Comparison of ENCODE assay signal across 16 cellular contexts in the genomic region with DNA sequence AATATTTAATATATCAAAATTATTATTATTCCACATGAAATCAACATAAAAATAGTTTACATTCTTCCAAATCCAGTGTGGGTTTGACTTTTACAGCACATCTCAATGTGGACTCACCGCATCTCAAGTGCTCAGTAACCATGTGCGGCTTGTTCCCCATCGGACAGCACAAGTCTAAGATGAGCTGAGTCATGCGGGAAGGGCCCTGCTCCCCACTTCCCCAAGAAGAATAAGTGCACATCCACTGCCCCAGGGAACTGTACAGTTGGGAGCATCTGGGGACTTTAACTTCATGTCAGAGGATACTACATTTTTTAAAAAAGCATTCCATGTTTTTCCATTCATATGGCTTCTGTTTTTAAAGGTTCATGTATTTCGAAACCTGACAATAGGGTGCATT.
"Had no signal": no experiment of that assay in that cellular context is flagged by ENCODE, and none has a peak within 500 bp of the region (broad histone marks: within the 10 kb centered on the region; RNA-seq: fewer than 3 reads in every experiment).

No MANE protein-coding gene starts in this region.

- H3K27me3 ChIP-seq: brain microvascular endothelial cell, colonic mucosa had no signal

- H3K36me3 ChIP-seq: brain microvascular endothelial cell, colonic mucosa, lower lobe of right lung had no signal

- H3K4me1 Mint-ChIP-seq: activated CD4-positive, alpha-beta memory T cell treated with anti-CD3 and anti-CD28 coated beads, Interleukin-2, amount 10 ng/mL, durations not matched to agents 7 days and 5 days; activated CD8-positive, alpha-beta memory T cell treated with anti-CD3 and anti-CD28 coated beads, Interleukin-2, amount 10 ng/mL, durations not matched to agents 7 days and 5 days; activated T-helper 17 cell treated with anti-CD3 and anti-CD28 coated beads, Interleukin-2, amount 50 U/mL, for 72 hours; central memory CD8-positive, alpha-beta T cell; nephron had no signal

- H3K27ac ChIP-seq: brain microvascular endothelial cell, colonic mucosa, lower lobe of right lung, parathyroid adenoma had no signal

- H3K4me1 ChIP-seq: colonic mucosa, lower lobe of right lung, parathyroid adenoma had no signal

- DNase-seq: activated CD4-positive, alpha-beta memory T cell treated with anti-CD3 and anti-CD28 coated beads, Interleukin-2, amount 10 ng/mL, durations not matched to agents 7 days and 5 days; activated CD4-positive, alpha-beta T cell treated with anti-CD3 and anti-CD28 coated beads for 48 hours; activated CD4-positive, CD25-positive, alpha-beta regulatory T cell; activated CD8-positive, alpha-beta memory T cell treated with anti-CD3 and anti-CD28 coated beads, Interleukin-2, amount 10 ng/mL, durations not matched to agents 7 days and 5 days; activated naive CD4-positive, alpha-beta T cell treated with anti-CD3 and anti-CD28 coated beads for 36 hours; brain microvascular endothelial cell; colonic mucosa; hypothalamus; islet precursor cell; lower lobe of right lung; stimulated activated naive B cell treated with anti-CD40 and anti-IgM and Interleukin-4, amounts not matched to agents 10 μg/mL and 1 μg/mL and 100 μg/mL, for 72 hours had no signal

- H3K27me3 Mint-ChIP-seq: activated CD4-positive, alpha-beta memory T cell treated with anti-CD3 and anti-CD28 coated beads, Interleukin-2, amount 10 ng/mL, durations not matched to agents 7 days and 5 days; activated CD8-positive, alpha-beta memory T cell treated with anti-CD3 and anti-CD28 coated beads, Interleukin-2, amount 10 ng/mL, durations not matched to agents 7 days and 5 days; activated T-helper 17 cell treated with anti-CD3 and anti-CD28 coated beads, Interleukin-2, amount 50 U/mL, for 72 hours; central memory CD8-positive, alpha-beta T cell; stimulated activated naive B cell treated with anti-CD40 and anti-IgM and Interleukin-4, amounts not matched to agents 10 μg/mL and 1 μg/mL and 100 μg/mL, for 72 hours had no signal

- H3K9me3 Mint-ChIP-seq: nephron had no signal

- ATAC-seq: activated CD8-positive, alpha-beta memory T cell treated with anti-CD3 and anti-CD28 coated beads, Interleukin-2, amount 10 ng/mL, durations not matched to agents 7 days and 5 days; activated T-helper 17 cell treated with anti-CD3 and anti-CD28 coated beads, Interleukin-2, amount 50 U/mL, for 72 hours; lower lobe of right lung; sciatic nerve; stimulated activated naive B cell treated with anti-CD40 and anti-IgM and Interleukin-4, amounts not matched to agents 10 μg/mL and 1 μg/mL and 100 μg/mL, for 72 hours had no signal

- H3K9me3 ChIP-seq: colonic mucosa, lower lobe of right lung had no signal

- H3K4me3 Mint-ChIP-seq: activated CD4-positive, alpha-beta memory T cell treated with anti-CD3 and anti-CD28 coated beads, Interleukin-2, amount 10 ng/mL, durations not matched to agents 7 days and 5 days; activated CD8-positive, alpha-beta memory T cell treated with anti-CD3 and anti-CD28 coated beads, Interleukin-2, amount 10 ng/mL, durations not matched to agents 7 days and 5 days; activated naive CD4-positive, alpha-beta T cell treated with anti-CD3 and anti-CD28 coated beads for 36 hours; activated T-helper 17 cell treated with anti-CD3 and anti-CD28 coated beads, Interleukin-2, amount 50 U/mL, for 72 hours; central memory CD8-positive, alpha-beta T cell; nephron; stimulated activated naive B cell treated with anti-CD40 and anti-IgM and Interleukin-4, amounts not matched to agents 10 μg/mL and 1 μg/mL and 100 μg/mL, for 72 hours had no signal

- H3K36me3 Mint-ChIP-seq: activated CD8-positive, alpha-beta memory T cell treated with anti-CD3 and anti-CD28 coated beads, Interleukin-2, amount 10 ng/mL, durations not matched to agents 7 days and 5 days; stimulated activated naive B cell treated with anti-CD40 and anti-IgM and Interleukin-4, amounts not matched to agents 10 μg/mL and 1 μg/mL and 100 μg/mL, for 72 hours had no signal

- H3K4me3 ChIP-seq: colonic mucosa, lower lobe of right lung had no signal

- H3K27ac Mint-ChIP-seq: activated CD4-positive, alpha-beta memory T cell treated with anti-CD3 and anti-CD28 coated beads, Interleukin-2, amount 10 ng/mL, durations not matched to agents 7 days and 5 days; activated CD8-positive, alpha-beta memory T cell treated with anti-CD3 and anti-CD28 coated beads, Interleukin-2, amount 10 ng/mL, durations not matched to agents 7 days and 5 days; activated naive CD4-positive, alpha-beta T cell treated with anti-CD3 and anti-CD28 coated beads for 36 hours; activated T-helper 17 cell treated with anti-CD3 and anti-CD28 coated beads, Interleukin-2, amount 50 U/mL, for 72 hours; nephron; stimulated activated naive B cell treated with anti-CD40 and anti-IgM and Interleukin-4, amounts not matched to agents 10 μg/mL and 1 μg/mL and 100 μg/mL, for 72 hours had no signal
